Comparison of ENCODE assay signal across 31 cellular contexts in the genomic region with DNA sequence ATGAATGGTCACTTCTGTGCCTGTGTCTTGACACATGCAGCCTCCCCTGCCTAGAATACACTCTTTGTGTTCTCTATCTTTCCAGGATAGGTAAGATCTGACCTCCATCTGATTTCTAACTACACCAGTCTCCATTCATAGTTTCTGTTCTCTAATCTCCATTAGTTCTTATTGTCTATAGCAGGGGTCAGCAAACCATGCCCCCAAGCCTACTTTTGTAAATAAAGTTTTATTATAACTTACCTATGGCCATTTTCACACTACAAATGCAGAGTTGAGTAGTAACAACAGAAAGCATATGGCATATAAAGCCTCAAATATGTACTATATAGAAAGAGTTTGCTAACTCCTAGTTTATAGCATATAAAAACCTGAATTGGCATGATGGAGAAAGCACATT.
"Had no signal": no experiment of that assay in that cellular context is flagged by ENCODE, and none has a peak within 500 bp of the region (broad histone marks: within the 10 kb centered on the region; RNA-seq: fewer than 3 reads in every experiment).

No MANE protein-coding gene starts in this region.

- DNase-seq: activated B cell treated with CpG ODN at 0.5 μM for 24 hours; activated CD4-positive, alpha-beta memory T cell treated with anti-CD3 and anti-CD28 coated beads for 36 hours; activated CD4-positive, alpha-beta T cell treated with anti-CD3 and anti-CD28 coated beads for 4 hours; activated CD4-positive, alpha-beta T cell treated with anti-CD3 and anti-CD28 coated beads, Interleukin-2, amount 10 ng/mL, durations not matched to agents 24 days and 14 days; activated CD4-positive, alpha-beta T cell treated with anti-CD3 and anti-CD28 coated beads, Interleukin-2, amount 50 U/mL, for 1 hour; activated CD4-positive, alpha-beta T cell treated with anti-CD3 and anti-CD28 coated beads, Interleukin-2, amount 50 U/mL, for 4 hours; activated CD4-positive, CD25-positive, alpha-beta regulatory T cell treated with anti-CD3 and anti-CD28 coated beads, Interleukin-2, amount 50 U/mL, for 72 hours; activated CD8-positive, alpha-beta memory T cell treated with anti-CD3 and anti-CD28 coated beads, Interleukin-2, amount 50 U/mL, for 4 hours; activated CD8-positive, alpha-beta T cell treated with anti-CD3 and anti-CD28 coated beads for 36 hours; activated effector memory CD4-positive, alpha-beta T cell treated with anti-CD3 and anti-CD28 coated beads, Interleukin-2, amount 50 U/mL, for 16 hours; activated gamma-delta T cell treated with Interleukin-2 at 50 U/mL for 16 hours; activated naive CD4-positive, alpha-beta T cell; activated naive CD4-positive, alpha-beta T cell treated with anti-CD3 and anti-CD28 coated beads for 36 hours; activated naive CD4-positive, alpha-beta T cell treated with anti-CD3 and anti-CD28 coated beads, Interleukin-2, amount 50 U/mL, for 16 hours; activated naive CD8-positive, alpha-beta T cell treated with anti-CD3 and anti-CD28 coated beads for 36 hours; activated T-cell treated with anti-CD3 and anti-CD28 coated beads for 4 hours; activated T-cell treated with anti-CD3 and anti-CD28 coated beads, Interleukin-2, amount 50 U/mL, for 1 hour; activated T-cell treated with anti-CD3 and anti-CD28 coated beads, Interleukin-2, amount 50 U/mL, for 4 hours; activated T-cell treated with anti-CD3 and anti-CD28 coated beads, Interleukin-2, amount 50 U/mL, for 72 hours; adrenal gland; amniotic stem cell; aorta; caudate nucleus; cerebellar nuclear complex; T-helper 2 cell; T-helper 9 cell had no signal

- H3K27me3 ChIP-seq: adrenal gland, cardiac muscle cell had no signal

- H3K4me3 ChIP-seq: adrenal gland, cardiac muscle cell had no signal

- FAIRE-seq: TTC549 had no signal

- H3K4me1 ChIP-seq: adrenal gland had no signal

- H3K27ac ChIP-seq: adrenal gland, cardiac muscle cell, VCaP had no signal

- ATAC-seq: activated CD8-positive, alpha-beta T cell treated with anti-CD3 and anti-CD28 coated beads for 36 hours; activated naive CD4-positive, alpha-beta T cell treated with anti-CD3 and anti-CD28 coated beads, Interleukin-2, amount 50 U/mL, for 72 hours; activated T-cell treated with anti-CD3 and anti-CD28 coated beads, Interleukin-2, amount 50 U/mL, for 4 hours; activated T-cell treated with anti-CD3 and anti-CD28 coated beads, Interleukin-2, amount 50 U/mL, for 72 hours; activated T-helper 17 cell treated with anti-CD3 and anti-CD28 coated beads, Interleukin-2, amount 50 U/mL, for 72 hours had no signal

- H3K36me3 ChIP-seq: adrenal gland, cardiac muscle cell had no signal

- H3K9me3 ChIP-seq: adrenal gland had no signal
